ENCODE assay signal across 11 cellular contexts in genomic region chr3:130779031-130779430, GRCh38. TPM values are rescaled to one million over a fixed set of nuclear protein-coding genes. Genes with fewer than 3 reads are reported as not detected.
A peak's percentile ranks its signal among the peaks of the same experiment; 100 is the strongest.
DNase-seq lines count a peak whose midpoint lies in the region; ATAC-seq and TF ChIP-seq lines count a peak whose summit lies in the region.
"Had no signal": no experiment of that assay in that cellular context is flagged by ENCODE, and none has a peak within 500 bp of the region (broad histone marks: within the 10 kb centered on the region; RNA-seq: fewer than 3 reads in every experiment).

No MANE protein-coding gene starts in this region.

- DNase-seq in NCI-H345 (lab: John Stamatoyannopoulos, UW) (peak; percentile 87), H7 (no peak), ovary (no peak)
- DNase-seq in effector CD4-positive, alpha-beta T cell = no peak
- DNase-seq in naive thymus-derived CD4-positive, alpha-beta T cell = no peak
- DNase-seq: Calu3 had no signal

- TF ChIP-seq POLR2A in ovary (IDR thresholded peaks at IDR 0.05) = no peak

- H3K27me3 Mint-ChIP-seq in naive thymus-derived CD4-positive, alpha-beta T cell = peaks cover 0 to 29% (median 15%) of the 10 kb centered on the region in 5 donors

- no peaks in the 10 kb centered on the region for H3K27me3 ChIP-seq in H7 (ENCODE audit: control insufficient read depth, insufficient read depth, low read length)
- peaks cover 0 to 4% of the 10 kb centered on the region in 2 donors for H3K27me3 ChIP-seq in naive thymus-derived CD4-positive, alpha-beta T cell (ENCODE audit: control insufficient read depth in 2 of 2, insufficient read depth in 2 of 2, low read length in 2 of 2)
- no peaks in the 10 kb centered on the region for H3K27me3 ChIP-seq in ovary

- H3K36me3 ChIP-seq in H7 (replicated peaks; ENCODE audit: control insufficient read depth, insufficient read depth, low read length) (no peaks in the 10 kb centered on the region), ovary (no peaks in the 10 kb centered on the region)
- H3K36me3 ChIP-seq in naive thymus-derived CD4-positive, alpha-beta T cell (ENCODE audit: control insufficient read depth in 2 of 3, insufficient read depth in 3 of 3, low read length in 3 of 3) = no peaks in the 10 kb centered on the region

- 2 to 16% (median 15%) methylated on average over 1 of the region's 1 CpG for WGBS in ovary, 3 donors

- POLR2A ChIA-PET in naive thymus-derived CD4-positive, alpha-beta T cell (lab: Charles Lee) = no interaction called here

- H3K4me1 Mint-ChIP-seq in naive thymus-derived CD4-positive, alpha-beta T cell = no peaks in the 10 kb centered on the region

- H3K9me3 ChIP-seq in naive thymus-derived CD4-positive, alpha-beta T cell (ENCODE audit: control insufficient read depth in 2 of 3, low read length in 3 of 3) = no peaks in the 10 kb centered on the region
- no peaks in the 10 kb centered on the region for H3K9me3 ChIP-seq in ovary

- CTCF ChIA-PET in naive thymus-derived CD4-positive, alpha-beta T cell (lab: Charles Lee) = no interaction called here

- H3K9me3 Mint-ChIP-seq in naive thymus-derived CD4-positive, alpha-beta T cell = no peaks in the 10 kb centered on the region

- ATAC-seq in GM18519 (IDR thresholded peaks at IDR 0.05; ENCODE audit: low FRiP score, unreplicated experiment) (peak; percentile 95), GM21529 (IDR thresholded peaks at IDR 0.05; ENCODE audit: unreplicated experiment) (peak; percentile 94), HG03196 (IDR thresholded peaks at IDR 0.05; ENCODE audit: unreplicated experiment) (peak; percentile 89)
- ATAC-seq in naive thymus-derived CD4-positive, alpha-beta T cell = no peak
- ATAC-seq: activated CD4-positive, CD25-positive, alpha-beta regulatory T cell treated with anti-CD3 and anti-CD28 coated beads, Interleukin-2, amount 50 U/mL, for 24 hours; esophagus mucosa had no signal

- TF ChIP-seq EP300 in ovary (IDR thresholded peaks at IDR 0.05) = no peak

- H3K4me1 ChIP-seq in naive thymus-derived CD4-positive, alpha-beta T cell (ENCODE audit: control insufficient read depth in 2 of 2, insufficient read depth in 2 of 2, low read length in 2 of 2) = no peaks in the 10 kb centered on the region
- H3K4me1 ChIP-seq in ovary (ENCODE audit: insufficient read depth) = no peaks in the 10 kb centered on the region

- H3K27ac ChIP-seq in naive thymus-derived CD4-positive, alpha-beta T cell (ENCODE audit: low read depth, low read length) = no peak overlapping the region
- H3K27ac ChIP-seq in ovary = no peak overlapping the region

- H3K36me3 Mint-ChIP-seq in naive thymus-derived CD4-positive, alpha-beta T cell = no peaks in the 10 kb centered on the region

- intact Hi-C loops in naive thymus-derived CD4-positive, alpha-beta T cell (cut with micrococcal nuclease) = no loop called here
- intact Hi-C loops in ovary (cut with DNase I) = no loop called here

- no peak overlapping the region for H3K4me3 ChIP-seq in H7 (ENCODE audit: insufficient read depth, low read depth, low read length)
- no peak overlapping the region for H3K4me3 ChIP-seq in naive thymus-derived CD4-positive, alpha-beta T cell (ENCODE audit: low read length)
- H3K4me3 ChIP-seq in ovary = no peak overlapping the region

- TF ChIP-seq CTCF in ovary (IDR thresholded peaks at IDR 0.05) = no peak

- H3K27ac Mint-ChIP-seq in naive thymus-derived CD4-positive, alpha-beta T cell = no peak overlapping the region

- no peak overlapping the region for H3K4me3 Mint-ChIP-seq in naive thymus-derived CD4-positive, alpha-beta T cell

RNA-seq across cellular contexts. Expression of gene PIK3R4, which starts 32.4 kb away (rescaled TPM):
- 41.1 and 45.9 TPM in 2 replicates for total RNA-seq in H7 (2014; rRNA removed; shearing (Covaris generic))
- total RNA-seq in naive thymus-derived CD4-positive, alpha-beta T cell = 10 to 100 TPM; 15.5 to 33.6 (median 27.3) TPM
- polyA plus RNA-seq in naive thymus-derived CD4-positive, alpha-beta T cell = 10 to 100 TPM; 27.5 to 47.5 TPM
- total RNA-seq in ovary = 10 to 100 TPM; 22.1 to 43.8 (median 29.7) TPM
- polyA plus RNA-seq in ovary = 10 to 100 TPM; 27.6 to 31.2 TPM
